23 cellular contexts compared by ENCODE assay signal in genomic region chr6:108187519-108187918, GRCh38. TPM values are rescaled to one million over a fixed set of nuclear protein-coding genes. Genes with fewer than 3 reads are reported as not detected.
A peak's percentile ranks its signal among the peaks of the same experiment; 100 is the strongest.
DNase-seq lines count a peak whose midpoint lies in the region; ATAC-seq and TF ChIP-seq lines count a peak whose summit lies in the region.
"Had no signal": no experiment of that assay in that cellular context is flagged by ENCODE, and none has a peak within 500 bp of the region (broad histone marks: within the 10 kb centered on the region; RNA-seq: fewer than 3 reads in every experiment).

No MANE protein-coding gene starts in this region.

- H3K36me3 Mint-ChIP-seq in activated CD8-positive, alpha-beta memory T cell treated with anti-CD3 and anti-CD28 coated beads, Interleukin-2, amount 10 ng/mL, durations not matched to agents 7 days and 5 days = no peaks in the 10 kb centered on the region
- H3K36me3 Mint-ChIP-seq: CD14-positive monocyte; CD8-positive, alpha-beta memory T cell had no signal

- no peak overlapping the region for H3K4me3 Mint-ChIP-seq in activated CD8-positive, alpha-beta memory T cell treated with anti-CD3 and anti-CD28 coated beads, Interleukin-2, amount 10 ng/mL, durations not matched to agents 7 days and 5 days
- H3K4me3 Mint-ChIP-seq: CD4-positive, alpha-beta T cell; CD8-positive, alpha-beta memory T cell; GM23338; H9 had no signal

- ATAC-seq in activated CD8-positive, alpha-beta memory T cell treated with anti-CD3 and anti-CD28 coated beads, Interleukin-2, amount 10 ng/mL, durations not matched to agents 7 days and 5 days = no peak
- ATAC-seq: A549, GM12878, GM23338, HCT116 had no signal

- H3K27ac ChIP-seq in esophagus squamous epithelium = no peak overlapping the region
- H3K27ac ChIP-seq: A549; BLaER1 treated with 17β-estradiol and CSF1 and Interleukin-3, amounts not matched to agents 10 nM and 100 nM had no signal

- no peaks in the 10 kb centered on the region for H3K4me1 Mint-ChIP-seq in activated CD8-positive, alpha-beta memory T cell treated with anti-CD3 and anti-CD28 coated beads, Interleukin-2, amount 10 ng/mL, durations not matched to agents 7 days and 5 days
- H3K4me1 Mint-ChIP-seq: CD14-positive monocyte; CD8-positive, alpha-beta memory T cell; GM23338; H9 had no signal

- H3K4me3 ChIP-seq in esophagus squamous epithelium = no peak overlapping the region
- H3K4me3 ChIP-seq: A549; BLaER1 treated with 17β-estradiol and CSF1 and Interleukin-3, amounts not matched to agents 10 nM and 100 nM; GM12878; GM23338 had no signal

- peak; percentile 24 for DNase-seq in activated CD8-positive, alpha-beta memory T cell treated with anti-CD3 and anti-CD28 coated beads for 24 hours
- DNase-seq in activated CD8-positive, alpha-beta memory T cell treated with anti-CD3 and anti-CD28 coated beads, Interleukin-2, amount 10 ng/mL, durations not matched to agents 7 days and 5 days = no peak
- DNase-seq in islet precursor cell (peak; percentile 22), mesenteric fat pad (ENCODE audit: low spot score) (peak; percentile 49), occipital lobe (lab: John Stamatoyannopoulos, UW) (no peak), esophagus squamous epithelium (lab: John Stamatoyannopoulos, UW) (no peak)
- DNase-seq: 8988T; ACHN; AML-193; BE2C; CD4-positive, alpha-beta T cell; CD8-positive, alpha-beta memory T cell; DMS 273 treated with DMSO at 0.1 percent for 48 hours; DMS79; EL; GDM1; H9 had no signal

- H3K27me3 ChIP-seq in esophagus squamous epithelium = peaks cover 0 to 44% (median 0%) of the 10 kb centered on the region in 4 donors
- H3K27me3 ChIP-seq: BE2C; BLaER1 treated with 17β-estradiol and CSF1 and Interleukin-3, amounts not matched to agents 10 nM and 100 nM had no signal

- TF ChIP-seq CTCF in esophagus squamous epithelium (IDR thresholded peaks at IDR 0.05) = no peak

- no peaks in the 10 kb centered on the region for H3K9me3 ChIP-seq in esophagus squamous epithelium
- H3K9me3 ChIP-seq: A549; BE2C; BLaER1 treated with 17β-estradiol and CSF1 and Interleukin-3, amounts not matched to agents 10 nM and 100 nM had no signal

- intact Hi-C loops in esophagus squamous epithelium (cut with DNase I) = no loop called here

- CTCF ChIA-PET in activated CD8-positive, alpha-beta memory T cell treated with anti-CD3 and anti-CD28 coated beads, Interleukin-2, amount 10 ng/mL, durations not matched to agents 7 days and 5 days (lab: Charles Lee) = interaction anchor here (0.9 to 1.0 kb wide), 2 partner anchors 10 to 12 kb away, joined by 3 read pairs; no protein-coding TSS in a partner anchor

- WGBS in esophagus squamous epithelium, 2 donors = 82 to 86% methylated on average over 7 to 9 of the region's 9 CpGs

- H3K9me3 Mint-ChIP-seq in activated CD8-positive, alpha-beta memory T cell treated with anti-CD3 and anti-CD28 coated beads, Interleukin-2, amount 10 ng/mL, durations not matched to agents 7 days and 5 days (ENCODE audit: low read depth) = no peaks in the 10 kb centered on the region
- H3K9me3 Mint-ChIP-seq: CD4-positive, alpha-beta T cell; CD8-positive, alpha-beta memory T cell; GM23338; H9 had no signal

- H3K27ac Mint-ChIP-seq in activated CD8-positive, alpha-beta memory T cell treated with anti-CD3 and anti-CD28 coated beads, Interleukin-2, amount 10 ng/mL, durations not matched to agents 7 days and 5 days = no peak overlapping the region
- H3K27ac Mint-ChIP-seq: CD14-positive monocyte; CD4-positive, alpha-beta T cell; CD8-positive, alpha-beta memory T cell; GM23338; H9 had no signal

- H3K4me1 ChIP-seq in esophagus squamous epithelium = no peaks in the 10 kb centered on the region
- H3K4me1 ChIP-seq: A549; BE2C; BLaER1 treated with 17β-estradiol and CSF1 and Interleukin-3, amounts not matched to agents 10 nM and 100 nM had no signal

- no peak for TF ChIP-seq POLR2A in esophagus squamous epithelium (IDR thresholded peaks at IDR 0.05)

- H3K36me3 ChIP-seq in esophagus squamous epithelium = no peaks in the 10 kb centered on the region
- H3K36me3 ChIP-seq: BE2C; BLaER1 treated with 17β-estradiol and CSF1 and Interleukin-3, amounts not matched to agents 10 nM and 100 nM had no signal

- H3K27me3 Mint-ChIP-seq in activated CD8-positive, alpha-beta memory T cell treated with anti-CD3 and anti-CD28 coated beads, Interleukin-2, amount 10 ng/mL, durations not matched to agents 7 days and 5 days = peaks cover 50% of the 10 kb centered on the region

RNA-seq across cellular contexts. Expression of gene NR2E1, which starts 21.7 kb away (rescaled TPM):
- not detected for total RNA-seq in activated CD8-positive, alpha-beta memory T cell treated with anti-CD3 and anti-CD28 coated beads, Interleukin-2, amount 10 ng/mL, durations not matched to agents 7 days and 5 days
- total RNA-seq in mesenteric fat pad = not detected
- 9.8 TPM for total RNA-seq in occipital lobe
- total RNA-seq in esophagus squamous epithelium = not detected
- total RNA-seq: CD4-positive, alpha-beta T cell; CD8-positive, alpha-beta memory T cell; GM12878; GM23338; H9 had no signal

Comparison
In these comparisons a context has a peak if more than half of its experiments do, and no peak if none do; other contexts are left out.
1. DNase-seq: peak in activated CD8-positive, alpha-beta memory T cell treated with anti-CD3 and anti-CD28 coated beads for 24 hours (single experiment), islet precursor cell (single experiment) and mesenteric fat pad (single experiment); none in activated CD8-positive, alpha-beta memory T cell treated with anti-CD3 and anti-CD28 coated beads, Interleukin-2, amount 10 ng/mL, durations not matched to agents 7 days and 5 days (single experiment), occipital lobe (single experiment) and esophagus squamous epithelium (single experiment).
2. RNA of gene NR2E1, which starts 21.7 kb away (total RNA-seq): 9.8 TPM in occipital lobe (single experiment); not detected in activated CD8-positive, alpha-beta memory T cell treated with anti-CD3 and anti-CD28 coated beads, Interleukin-2, amount 10 ng/mL, durations not matched to agents 7 days and 5 days, not detected in mesenteric fat pad (single experiment) and not detected in esophagus squamous epithelium; every median in the first group is over 10 times any median in the second.